18 cellular contexts compared by ENCODE assay signal in the genomic region with DNA sequence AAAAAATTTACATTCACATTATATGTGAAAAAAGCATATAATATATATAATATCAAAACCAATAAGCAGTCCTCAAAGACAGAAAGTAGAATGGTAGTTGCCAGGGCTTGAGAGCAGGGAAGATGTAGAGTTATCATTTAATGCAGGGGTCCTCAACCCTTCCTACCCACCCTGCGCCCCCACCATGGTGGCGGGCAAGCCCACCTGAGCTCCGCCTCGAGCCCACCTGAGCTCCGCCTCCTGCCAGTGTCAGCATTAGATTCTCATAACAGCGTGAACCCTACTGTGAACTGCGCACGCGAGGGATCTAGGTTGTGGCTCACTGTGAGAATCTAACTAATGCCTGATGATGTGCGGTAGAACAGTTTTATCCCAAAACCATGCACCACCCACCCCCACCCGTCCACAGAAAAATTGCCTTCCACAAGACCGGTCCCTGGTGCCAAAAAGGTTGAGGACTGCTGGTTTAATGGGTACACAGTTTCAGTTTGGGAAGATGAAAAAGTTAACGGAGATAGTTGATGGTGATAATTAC. TPM values are rescaled to one million over a fixed set of nuclear protein-coding genes. Genes with fewer than 3 reads are reported as not detected.
A peak's percentile ranks its signal among the peaks of the same experiment; 100 is the strongest.
DNase-seq lines count a peak whose midpoint lies in the region; ATAC-seq and TF ChIP-seq lines count a peak whose summit lies in the region.
"Had no signal": no experiment of that assay in that cellular context is flagged by ENCODE, and none has a peak within 500 bp of the region (broad histone marks: within the 10 kb centered on the region; RNA-seq: fewer than 3 reads in every experiment).

No MANE protein-coding gene starts in this region.

- peaks cover 25% of the 10 kb centered on the region for H3K4me1 ChIP-seq in iPS-18a (ENCODE audit: control insufficient read depth, low read depth, low read length)

- H3K9me3 Mint-ChIP-seq in stimulated activated naive CD8-positive, alpha-beta T cell treated with anti-CD3 and anti-CD28 coated beads, Interleukin-15, Interleukin-2, amounts not matched to agents 100 ng/mL and 50 ng/mL, for 24 hours = no peaks in the 10 kb centered on the region
- no peaks in the 10 kb centered on the region for H3K9me3 Mint-ChIP-seq in stimulated activated naive CD8-positive, alpha-beta T cell treated with anti-CD3 and anti-CD28 coated beads, Interleukin-15, amount 100 ng/mL, for 72 hours
- H3K9me3 Mint-ChIP-seq in WTC11 = peaks cover 8% of the 10 kb centered on the region

- peak overlapping the region; percentile 98 for H3K4me3 ChIP-seq in iPS-18a (ENCODE audit: low read length)
- H3K4me3 ChIP-seq: body of pancreas, esophagus squamous epithelium, heart left ventricle had no signal

- H3K27me3 ChIP-seq in iPS-18a (ENCODE audit: control insufficient read depth, insufficient read depth, low read length) = no peaks in the 10 kb centered on the region
- H3K27me3 ChIP-seq: body of pancreas had no signal

- DNase-seq in stimulated activated naive CD8-positive, alpha-beta T cell treated with anti-CD3 and anti-CD28 coated beads, Interleukin-15, amount 100 ng/mL, for 72 hours = no peak
- DNase-seq in WTC11 (ENCODE audit: low spot score) (no peak), OCI-M1 (lab: John Stamatoyannopoulos, UW) (no peak), T-helper 9 cell (no peak), dermis blood vessel endothelial cell (no peak)
- DNase-seq: activated gamma-delta T cell treated with Interleukin-2 at 50 U/mL for 16 hours, body of pancreas, dorsolateral prefrontal cortex, esophagus squamous epithelium, KG1, NCI-H1105, NCI-H82, small intestine had no signal

- no peaks in the 10 kb centered on the region for H3K9me3 ChIP-seq in iPS-18a (ENCODE audit: control insufficient read depth, low read depth, low read length)
- H3K9me3 ChIP-seq: body of pancreas had no signal

- H3K27ac Mint-ChIP-seq in stimulated activated naive CD8-positive, alpha-beta T cell treated with anti-CD3 and anti-CD28 coated beads, Interleukin-15, Interleukin-2, amounts not matched to agents 100 ng/mL and 50 ng/mL, for 24 hours = no peak overlapping the region
- H3K27ac Mint-ChIP-seq in stimulated activated naive CD8-positive, alpha-beta T cell treated with anti-CD3 and anti-CD28 coated beads, Interleukin-15, amount 100 ng/mL, for 72 hours = no peak overlapping the region
- H3K27ac Mint-ChIP-seq in WTC11 = peak overlapping the region; percentile 53; the same call in 1 of the 2 replicates

- no peak for ATAC-seq in stimulated activated naive CD8-positive, alpha-beta T cell treated with anti-CD3 and anti-CD28 coated beads, Interleukin-15, amount 100 ng/mL, for 72 hours
- ATAC-seq in WTC11 = no peak
- ATAC-seq in GM21423 (IDR thresholded peaks at IDR 0.05; ENCODE audit: unreplicated experiment) = no peak
- ATAC-seq: body of pancreas, heart left ventricle had no signal

- H3K4me1 Mint-ChIP-seq in stimulated activated naive CD8-positive, alpha-beta T cell treated with anti-CD3 and anti-CD28 coated beads, Interleukin-15, Interleukin-2, amounts not matched to agents 100 ng/mL and 50 ng/mL, for 24 hours (ENCODE audit: low read depth) = peaks cover 51% of the 10 kb centered on the region
- peaks cover 45% of the 10 kb centered on the region for H3K4me1 Mint-ChIP-seq in stimulated activated naive CD8-positive, alpha-beta T cell treated with anti-CD3 and anti-CD28 coated beads, Interleukin-15, amount 100 ng/mL, for 72 hours
- peaks cover 35% of the 10 kb centered on the region for H3K4me1 Mint-ChIP-seq in WTC11

- peaks cover 59% of the 10 kb centered on the region for H3K36me3 Mint-ChIP-seq in stimulated activated naive CD8-positive, alpha-beta T cell treated with anti-CD3 and anti-CD28 coated beads, Interleukin-15, Interleukin-2, amounts not matched to agents 100 ng/mL and 50 ng/mL, for 24 hours (ENCODE audit: low read depth)
- H3K36me3 Mint-ChIP-seq in WTC11 = peaks cover 54% of the 10 kb centered on the region

- H3K27me3 Mint-ChIP-seq in stimulated activated naive CD8-positive, alpha-beta T cell treated with anti-CD3 and anti-CD28 coated beads, Interleukin-15, Interleukin-2, amounts not matched to agents 100 ng/mL and 50 ng/mL, for 24 hours = no peaks in the 10 kb centered on the region
- no peaks in the 10 kb centered on the region for H3K27me3 Mint-ChIP-seq in stimulated activated naive CD8-positive, alpha-beta T cell treated with anti-CD3 and anti-CD28 coated beads, Interleukin-15, amount 100 ng/mL, for 72 hours
- no peaks in the 10 kb centered on the region for H3K27me3 Mint-ChIP-seq in WTC11 (ENCODE audit: low read depth)

- TF ChIP-seq CTCF in WTC11 (IDR thresholded peaks at IDR 0.05) = no peak

- CTCF ChIA-PET in WTC11 (lab: Charles Lee) = no interaction called here

- peaks cover 25% of the 10 kb centered on the region for H3K36me3 ChIP-seq in iPS-18a (ENCODE audit: control insufficient read depth, low read depth, low read length)
- H3K36me3 ChIP-seq: heart left ventricle had no signal

- POLR2A ChIA-PET in WTC11 (lab: Charles Lee) = no interaction called here

- H3K27ac ChIP-seq in iPS-18a (ENCODE audit: low read length) = no peak overlapping the region
- H3K27ac ChIP-seq: body of pancreas, esophagus squamous epithelium, heart left ventricle, parathyroid adenoma had no signal

- H3K4me3 Mint-ChIP-seq in stimulated activated naive CD8-positive, alpha-beta T cell treated with anti-CD3 and anti-CD28 coated beads, Interleukin-15, Interleukin-2, amounts not matched to agents 100 ng/mL and 50 ng/mL, for 24 hours = peak overlapping the region; percentile 59
- H3K4me3 Mint-ChIP-seq in stimulated activated naive CD8-positive, alpha-beta T cell treated with anti-CD3 and anti-CD28 coated beads, Interleukin-15, amount 100 ng/mL, for 72 hours = no peak overlapping the region
- H3K4me3 Mint-ChIP-seq in WTC11 = peak overlapping the region; percentile 56

- no peak overlapping the region for H3K9ac ChIP-seq in iPS-18a (ENCODE audit: low read length)
- H3K9ac ChIP-seq: parathyroid adenoma had no signal

TF ChIP-seq in WTC11, 78 proteins besides CTCF, POLR2A, EP300 and RAD21 (continues in another document):
- TF ChIP-seq SOX15 (CRISPR knock-in tag; IDR thresholded peaks at IDR 0.05) = no peak
- TF ChIP-seq ATF1 (CRISPR knock-in tag; IDR thresholded peaks at IDR 0.05) = no peak
- TF ChIP-seq, protein P1, sequence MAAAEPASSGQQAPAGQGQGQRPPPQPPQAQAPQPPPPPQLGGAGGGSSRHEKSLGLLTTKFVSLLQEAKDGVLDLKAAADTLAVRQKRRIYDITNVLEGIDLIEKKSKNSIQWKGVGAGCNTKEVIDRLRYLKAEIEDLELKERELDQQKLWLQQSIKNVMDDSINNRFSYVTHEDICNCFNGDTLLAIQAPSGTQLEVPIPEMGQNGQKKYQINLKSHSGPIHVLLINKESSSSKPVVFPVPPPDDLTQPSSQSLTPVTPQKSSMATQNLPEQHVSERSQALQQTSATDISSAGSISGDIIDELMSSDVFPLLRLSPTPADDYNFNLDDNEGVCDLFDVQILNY (CRISPR knock-in tag; IDR thresholded peaks at IDR 0.05) = no peak
- TF ChIP-seq, protein P2, sequence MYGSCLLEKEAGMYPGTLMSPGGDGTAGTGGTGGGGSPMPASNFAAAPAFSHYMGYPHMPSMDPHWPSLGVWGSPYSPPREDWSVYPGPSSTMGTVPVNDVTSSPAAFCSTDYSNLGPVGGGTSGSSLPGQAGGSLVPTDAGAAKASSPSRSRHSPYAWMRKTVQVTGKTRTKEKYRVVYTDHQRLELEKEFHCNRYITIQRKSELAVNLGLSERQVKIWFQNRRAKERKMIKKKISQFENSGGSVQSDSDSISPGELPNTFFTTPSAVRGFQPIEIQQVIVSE (CRISPR knock-in tag; IDR thresholded peaks at IDR 0.05; ENCODE audit: borderline replicate concordance) = no peak
- TF ChIP-seq NFATC4 (CRISPR knock-in tag; IDR thresholded peaks at IDR 0.05) = no peak
- no peak for TF ChIP-seq ZNF317 (CRISPR knock-in tag; IDR thresholded peaks at IDR 0.05; ENCODE audit: borderline replicate concordance, low read depth)
- TF ChIP-seq NFYB (CRISPR knock-in tag; conservative IDR thresholded peaks at IDR 0.05; ENCODE audit: low read depth) = no peak
- no peak for TF ChIP-seq ARID4B (CRISPR knock-in tag; IDR thresholded peaks at IDR 0.05; ENCODE audit: borderline replicate concordance)
- TF ChIP-seq ZNF416 (CRISPR knock-in tag; IDR thresholded peaks at IDR 0.05) = no peak
- no peak for TF ChIP-seq NR2C2 (CRISPR knock-in tag; IDR thresholded peaks at IDR 0.05)
- TF ChIP-seq FOXK1 (CRISPR knock-in tag; IDR thresholded peaks at IDR 0.05) = no peak

RNA-seq across cellular contexts. Expression of gene TRIM59, which starts 3.0 kb away (rescaled TPM):
- 32.4 to 38.5 TPM (median 36.8 TPM) in 3 replicates for total RNA-seq in WTC11 (2021)
- total RNA-seq in dermis blood vessel endothelial cell = 19.7 and 30.5 TPM in 2 replicates

RNA-seq across cellular contexts. Expression of gene SMC4, which starts 47.1 kb away (rescaled TPM):
- 115 to 144 TPM (median 125 TPM) in 3 replicates for total RNA-seq in WTC11 (2021)
- 46.8 and 131 TPM in 2 replicates for total RNA-seq in dermis blood vessel endothelial cell

RNA-seq across cellular contexts. Expression of gene IFT80, which starts 47.6 kb away (rescaled TPM):
- total RNA-seq in WTC11 (2021) (26.9 to 29.5 TPM (median 28.0 TPM) in 3 replicates), dermis blood vessel endothelial cell (28.6 and 31.4 TPM in 2 replicates)

Comparison
In these comparisons a context has a peak if more than half of its experiments do, and no peak if none do; other contexts are left out.
1. H3K4me3 Mint-ChIP-seq: peak in stimulated activated naive CD8-positive, alpha-beta T cell treated with anti-CD3 and anti-CD28 coated beads, Interleukin-15, Interleukin-2, amounts not matched to agents 100 ng/mL and 50 ng/mL, for 24 hours (single experiment) and WTC11 (single experiment); none in stimulated activated naive CD8-positive, alpha-beta T cell treated with anti-CD3 and anti-CD28 coated beads, Interleukin-15, amount 100 ng/mL, for 72 hours (0 of 2).